16 cellular contexts compared by ENCODE assay signal in the genomic region with DNA sequence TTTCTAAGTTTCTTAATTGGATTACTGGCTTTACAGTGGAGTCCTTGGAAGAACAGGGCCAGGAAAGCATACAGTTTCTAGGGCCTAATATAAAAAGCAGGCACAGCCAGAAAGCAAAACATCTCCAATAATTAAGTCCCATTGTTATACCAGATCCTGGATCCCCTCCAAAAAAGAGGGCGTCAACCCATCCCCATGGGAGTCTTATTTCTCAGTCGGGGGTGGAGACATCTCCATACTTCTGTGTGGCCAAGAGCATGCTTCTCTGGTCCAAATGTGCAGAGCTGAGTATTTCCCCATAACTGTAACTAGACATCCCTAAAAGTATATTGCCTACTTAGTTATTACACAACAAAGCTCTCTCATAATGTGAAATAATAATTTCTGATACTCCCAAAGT.
"Had no signal": no experiment of that assay in that cellular context is flagged by ENCODE, and none has a peak within 500 bp of the region (broad histone marks: within the 10 kb centered on the region; RNA-seq: fewer than 3 reads in every experiment).

No MANE protein-coding gene starts in this region.

- H3K4me1 ChIP-seq: ascending aorta, lower lobe of right lung, prostate gland, sigmoid colon, stomach had no signal

- H3K36me3 ChIP-seq: ascending aorta, lower lobe of right lung, prostate gland, sigmoid colon, stomach, thoracic aorta had no signal

- ATAC-seq: activated naive CD8-positive, alpha-beta T cell treated with anti-CD3 and anti-CD28 coated beads, Interleukin-2, amount 50 U/mL, for 24 hours; activated T-helper 17 cell treated with anti-CD3 and anti-CD28 coated beads, Interleukin-2, amount 50 U/mL, for 72 hours; lower lobe of right lung had no signal

- H3K9me3 ChIP-seq: ascending aorta, prostate gland, sigmoid colon had no signal

- H3K27ac ChIP-seq: ascending aorta, lower lobe of right lung, prostate gland, sigmoid colon, stomach, thoracic aorta, VCaP had no signal

- H3K4me3 ChIP-seq: ascending aorta, lower lobe of right lung, prostate gland, sigmoid colon, stomach, thoracic aorta had no signal

- H3K27me3 ChIP-seq: ascending aorta, sigmoid colon, stomach had no signal

- DNase-seq: activated CD4-positive, alpha-beta T cell treated with anti-CD3 and anti-CD28 coated beads for 1 hour; activated CD4-positive, alpha-beta T cell treated with anti-CD3 and anti-CD28 coated beads, Interleukin-2, amount 50 U/mL, for 4 hours; activated naive CD4-positive, alpha-beta T cell treated with Interleukin-2 at 50 U/mL for 16 hours; activated naive CD8-positive, alpha-beta T cell treated with anti-CD3 and anti-CD28 coated beads, Interleukin-2, amount 50 U/mL, for 24 hours; endodermal cell; kidney glomerular epithelial cell; lower lobe of right lung; nephron progenitor cell; sigmoid colon; stimulated activated CD4-positive, alpha-beta T cell treated with anti-CD3 and anti-CD28 coated beads, Interleukin-1b, Interleukin-23, amount 100 ng/mL, for 48 hours; stomach had no signal
